Comparison of ENCODE assay signal across 9 cellular contexts in genomic region chr17:75872434-75873351, GRCh38. TPM values are rescaled to one million over a fixed set of nuclear protein-coding genes. Genes with fewer than 3 reads are reported as not detected.
DNase-seq lines count a peak whose midpoint lies in the region; ATAC-seq, FAIRE-seq and TF ChIP-seq lines count a peak whose summit lies in the region.
"Had no signal": no experiment of that assay in that cellular context is flagged by ENCODE, and none has a peak within 500 bp of the region (broad histone marks: within the 10 kb centered on the region; RNA-seq: fewer than 3 reads in every experiment).

No MANE protein-coding gene starts in this region.

- TF ChIP-seq CTCF in AG10803 (conservative IDR thresholded peaks at IDR 0.05; ENCODE audit: low read length) = no peak

- H3K4me1 Mint-ChIP-seq in activated CD8-positive, alpha-beta T cell treated with anti-CD3 and anti-CD28 coated beads, Interleukin-2, amount 10 ng/mL, durations not matched to agents 7 days and 5 days (ENCODE audit: low read depth) = peaks cover 40% of the 10 kb centered on the region

- peaks cover 3% of the 10 kb centered on the region for H3K27me3 Mint-ChIP-seq in activated CD8-positive, alpha-beta T cell treated with anti-CD3 and anti-CD28 coated beads, Interleukin-2, amount 10 ng/mL, durations not matched to agents 7 days and 5 days (ENCODE audit: low read depth)
- H3K27me3 Mint-ChIP-seq: activated naive CD8-positive, alpha-beta T cell had no signal

- no peak for TF ChIP-seq POLR2A in GM12891 (IDR thresholded peaks at IDR 0.05; ENCODE audit: low read depth, low read length)

- H3K4me3 Mint-ChIP-seq in activated CD8-positive, alpha-beta T cell treated with anti-CD3 and anti-CD28 coated beads, Interleukin-2, amount 10 ng/mL, durations not matched to agents 7 days and 5 days = peak overlapping the region; percentile 42
- H3K4me3 Mint-ChIP-seq: activated naive CD8-positive, alpha-beta T cell had no signal

- DNase-seq in AG10803 (ENCODE audit: low read depth) = peak; percentile 82
- DNase-seq in activated CD8-positive, alpha-beta T cell treated with anti-CD3 and anti-CD28 coated beads, Interleukin-2, amount 10 ng/mL, durations not matched to agents 7 days and 5 days = peak; percentile 87
- peak; percentile 79 for DNase-seq in fibroblast of the conjunctiva (ENCODE audit: low read depth)
- DNase-seq in pons (ENCODE audit: low spot score) = peak; percentile 73
- no peak for DNase-seq in MV-4-11 (lab: John Stamatoyannopoulos, UW)
- no peak for DNase-seq in GM12891 (ENCODE audit: insufficient read length, low spot score)

- CTCF ChIA-PET in activated CD8-positive, alpha-beta T cell treated with anti-CD3 and anti-CD28 coated beads, Interleukin-2, amount 10 ng/mL, durations not matched to agents 7 days and 5 days (lab: Charles Lee) = interaction anchor here (0.7 to 14.5 kb wide), 9 partner anchors 11 to 133 kb away, joined by 3 to 307 read pairs (median 4); partner anchors contain the start of genes GALK1, TRIM65 and WBP2

- H3K9me3 Mint-ChIP-seq in activated CD8-positive, alpha-beta T cell treated with anti-CD3 and anti-CD28 coated beads, Interleukin-2, amount 10 ng/mL, durations not matched to agents 7 days and 5 days (ENCODE audit: insufficient read depth) = no peaks in the 10 kb centered on the region

- peak; percentile 65 for ATAC-seq in activated CD8-positive, alpha-beta T cell treated with anti-CD3 and anti-CD28 coated beads, Interleukin-2, amount 10 ng/mL, durations not matched to agents 7 days and 5 days
- no peak for ATAC-seq in GM21528 (IDR thresholded peaks at IDR 0.05; ENCODE audit: low FRiP score, unreplicated experiment)

- H3K27ac Mint-ChIP-seq in activated CD8-positive, alpha-beta T cell treated with anti-CD3 and anti-CD28 coated beads, Interleukin-2, amount 10 ng/mL, durations not matched to agents 7 days and 5 days = peak overlapping the region; percentile 95

- no peak for TF ChIP-seq RAD21 in Ishikawa (IDR thresholded peaks at IDR 0.05; ENCODE audit: low read depth)

- no peak for TF ChIP-seq EP300 in Ishikawa (IDR thresholded peaks at IDR 0.05; ENCODE audit: borderline replicate concordance)

- H3K36me3 Mint-ChIP-seq in activated CD8-positive, alpha-beta T cell treated with anti-CD3 and anti-CD28 coated beads, Interleukin-2, amount 10 ng/mL, durations not matched to agents 7 days and 5 days (ENCODE audit: low read depth) = peaks cover 26% of the 10 kb centered on the region
- H3K36me3 Mint-ChIP-seq: activated naive CD8-positive, alpha-beta T cell had no signal

- POLR2A ChIA-PET in activated CD8-positive, alpha-beta T cell treated with anti-CD3 and anti-CD28 coated beads, Interleukin-2, amount 10 ng/mL, durations not matched to agents 7 days and 5 days (lab: Charles Lee) = interaction anchor here (0.6 to 3.0 kb wide), 8 partner anchors 8 to 97 kb away, joined by 3 to 26 read pairs (median 6); partner anchors contain the start of genes TRIM65, UNC13D and WBP2

- no peak overlapping the region for H3K4me3 ChIP-seq in AG10803 (ENCODE audit: low read length)

- FAIRE-seq in GM12891 (lab: Jason Lieb, UNC) = no peak

TF ChIP-seq in Ishikawa, 13 proteins besides CTCF, POLR2A, EP300 and RAD21:
- peak; percentile 53; the same call in 1 of the 2 replicates for TF ChIP-seq TCF12 (IDR thresholded peaks at IDR 0.05; ENCODE audit: low read depth)
- TF ChIP-seq USF1 (IDR thresholded peaks at IDR 0.05) = no peak
- peak; percentile 87 for TF ChIP-seq TEAD4 (IDR thresholded peaks at IDR 0.05)
TF ChIP-seq in Ishikawa: peak in this region for 2.

TF ChIP-seq in GM12891, 5 proteins besides CTCF, POLR2A, EP300 and RAD21:
- TF ChIP-seq PAX5 (IDR thresholded peaks at IDR 0.05; ENCODE audit: insufficient read depth, low read length, severe bottlenecking) = no peak
- TF ChIP-seq POLR2AphosphoS5 (IDR thresholded peaks at IDR 0.05; ENCODE audit: low read depth, low read length) = no peak
- no peak for TF ChIP-seq SPI1 (IDR thresholded peaks at IDR 0.05; ENCODE audit: low read depth, low read length)
- TF ChIP-seq POU2F2 (IDR thresholded peaks at IDR 0.05; ENCODE audit: low read depth, low read length) = no peak
- no peak for TF ChIP-seq TAF1 (IDR thresholded peaks at IDR 0.05; ENCODE audit: low read depth, low read length)

RNA-seq across cellular contexts. Expression of gene TRIM47, which starts 5.7 kb away (rescaled TPM):
- total RNA-seq in activated CD8-positive, alpha-beta T cell treated with anti-CD3 and anti-CD28 coated beads, Interleukin-2, amount 10 ng/mL, durations not matched to agents 7 days and 5 days = 10 to 100 TPM; 31.4 to 36.8 TPM
- polyA plus RNA-seq in GM12891 (2012; ENCODE audit: low read depth, missing spikeins) = 1.0 TPM

RNA-seq across cellular contexts. Expression of gene WBP2, which starts 17.6 kb away (rescaled TPM):
- total RNA-seq in activated CD8-positive, alpha-beta T cell treated with anti-CD3 and anti-CD28 coated beads, Interleukin-2, amount 10 ng/mL, durations not matched to agents 7 days and 5 days = 10 to 100 TPM; 64.3 to 68.6 TPM
- 60.5 TPM for polyA plus RNA-seq in GM12891 (2012; ENCODE audit: low read depth, missing spikeins)

RNA-seq across cellular contexts. Expression of gene TRIM65, which starts 24.1 kb away (rescaled TPM):
- 10 to 100 TPM; 35.8 to 37.3 TPM for total RNA-seq in activated CD8-positive, alpha-beta T cell treated with anti-CD3 and anti-CD28 coated beads, Interleukin-2, amount 10 ng/mL, durations not matched to agents 7 days and 5 days
- polyA plus RNA-seq in GM12891 (2012; ENCODE audit: low read depth, missing spikeins) = 7.0 TPM

RNA-seq across cellular contexts. Expression of gene UNC13D, which starts 28.5 kb away (rescaled TPM):
- 100 to 1,000 TPM; 234 to 249 TPM for total RNA-seq in activated CD8-positive, alpha-beta T cell treated with anti-CD3 and anti-CD28 coated beads, Interleukin-2, amount 10 ng/mL, durations not matched to agents 7 days and 5 days
- polyA plus RNA-seq in GM12891 (2012; ENCODE audit: low read depth, missing spikeins) = 25.9 TPM

RNA-seq across cellular contexts. Expression of gene MRPL38, which starts 32.0 kb away (rescaled TPM):
- total RNA-seq in activated CD8-positive, alpha-beta T cell treated with anti-CD3 and anti-CD28 coated beads, Interleukin-2, amount 10 ng/mL, durations not matched to agents 7 days and 5 days = 100 to 1,000 TPM in 1 of 2 experiments, 10 to 100 TPM in 1; 89.0 to 113 TPM
- 46.8 TPM for polyA plus RNA-seq in GM12891 (2012; ENCODE audit: low read depth, missing spikeins)

Comparison
In these comparisons a context has a peak if more than half of its experiments do, and no peak if none do; other contexts are left out.
1. DNase-seq: peak in AG10803 (single experiment), activated CD8-positive, alpha-beta T cell treated with anti-CD3 and anti-CD28 coated beads, Interleukin-2, amount 10 ng/mL, durations not matched to agents 7 days and 5 days (single experiment), fibroblast of the conjunctiva (single experiment) and pons (single experiment); none in MV-4-11 (single experiment) and GM12891 (single experiment).